Comparison of ENCODE assay signal across 8 cellular contexts in genomic region chr12:7019043-7019569, GRCh38. TPM values are rescaled to one million over a fixed set of nuclear protein-coding genes. Genes with fewer than 3 reads are reported as not detected.
A peak's percentile ranks its signal among the peaks of the same experiment; 100 is the strongest.
DNase-seq lines count a peak whose midpoint lies in the region; ATAC-seq, FAIRE-seq and TF ChIP-seq lines count a peak whose summit lies in the region.

No MANE protein-coding gene starts in this region.

- H3K9ac ChIP-seq in keratinocyte (ENCODE audit: control insufficient read depth, extremely low read depth, insufficient read depth, low read length): peak overlapping the region; percentile 83

- no peak for ATAC-seq in activated CD8-positive, alpha-beta T cell treated with anti-CD3 and anti-CD28 coated beads, Interleukin-2, amount 10 ng/mL, durations not matched to agents 7 days and 5 days
- ATAC-seq in GM21526 (IDR thresholded peaks at IDR 0.05; ENCODE audit: low FRiP score, unreplicated experiment): no peak

- peak overlapping the region; percentile 94 for H3K4me3 Mint-ChIP-seq in activated naive CD4-positive, alpha-beta T cell treated with anti-CD3 and anti-CD28 coated beads for 36 hours
- peak overlapping the region; percentile 95 for H3K4me3 Mint-ChIP-seq in activated CD8-positive, alpha-beta T cell treated with anti-CD3 and anti-CD28 coated beads, Interleukin-2, amount 10 ng/mL, durations not matched to agents 7 days and 5 days

- POLR2A ChIA-PET in activated CD8-positive, alpha-beta T cell treated with anti-CD3 and anti-CD28 coated beads, Interleukin-2, amount 10 ng/mL, durations not matched to agents 7 days and 5 days (lab: Charles Lee): interaction anchor here (0.9 to 1.8 kb wide), 8 partner anchors 11 to 89 kb away, joined by 3 to 21 read pairs (median 4); partner anchors contain the start of genes C12orf57 and RNU7-1

- peaks cover 23% of the 10 kb centered on the region for H3K79me2 ChIP-seq in keratinocyte (ENCODE audit: control insufficient read depth, insufficient read depth, low read length)

- H3K9me1 ChIP-seq in keratinocyte (ENCODE audit: control insufficient read depth, extremely low read depth, insufficient read depth, low read length): no peaks in the 10 kb centered on the region

- peak overlapping the region; percentile 80 for H3K27ac Mint-ChIP-seq in activated naive CD4-positive, alpha-beta T cell treated with anti-CD3 and anti-CD28 coated beads for 36 hours
- peak overlapping the region; percentile 86 for H3K27ac Mint-ChIP-seq in activated CD8-positive, alpha-beta T cell treated with anti-CD3 and anti-CD28 coated beads, Interleukin-2, amount 10 ng/mL, durations not matched to agents 7 days and 5 days

- H2AFZ ChIP-seq in keratinocyte (ENCODE audit: control insufficient read depth, low read length): peak overlapping the region; percentile 11

- H3K4me1 Mint-ChIP-seq in activated naive CD4-positive, alpha-beta T cell treated with anti-CD3 and anti-CD28 coated beads for 36 hours (ENCODE audit: low read depth): peaks cover 29% of the 10 kb centered on the region
- peaks cover 28% of the 10 kb centered on the region for H3K4me1 Mint-ChIP-seq in activated CD8-positive, alpha-beta T cell treated with anti-CD3 and anti-CD28 coated beads, Interleukin-2, amount 10 ng/mL, durations not matched to agents 7 days and 5 days (ENCODE audit: low read depth)

- FAIRE-seq in keratinocyte (lab: Jason Lieb, UNC): no peak

- H3K36me3 ChIP-seq in keratinocyte (ENCODE audit: control insufficient read depth in 2 of 2, extremely low read depth in 1 of 2, insufficient read depth in 2 of 2, low read length in 2 of 2) (no peaks in the 10 kb centered on the region), tibial artery (peaks cover 0 to 4% (median 0%) of the 10 kb centered on the region in 3 donors)

- H3K27me3 ChIP-seq in keratinocyte (ENCODE audit: control insufficient read depth, extremely low read depth, insufficient read depth, low read length) (no peaks in the 10 kb centered on the region), tibial artery (no peaks in the 10 kb centered on the region)

- dilution Hi-C loops in keratinocyte (cut with MboI; ENCODE audit: extremely low pct_ligation_motif_present, low sequenced_read_pairs): no loop called here

- no peaks in the 10 kb centered on the region for H3K27me3 Mint-ChIP-seq in activated naive CD4-positive, alpha-beta T cell treated with anti-CD3 and anti-CD28 coated beads for 36 hours (ENCODE audit: low read depth)
- no peaks in the 10 kb centered on the region for H3K27me3 Mint-ChIP-seq in activated CD8-positive, alpha-beta T cell treated with anti-CD3 and anti-CD28 coated beads, Interleukin-2, amount 10 ng/mL, durations not matched to agents 7 days and 5 days (ENCODE audit: low read depth)

- H3K9me3 ChIP-seq in keratinocyte (ENCODE audit: control insufficient read depth, low read depth, low read length) (no peaks in the 10 kb centered on the region), tibial artery (no peaks in the 10 kb centered on the region)

- H3K9me3 Mint-ChIP-seq in activated naive CD4-positive, alpha-beta T cell treated with anti-CD3 and anti-CD28 coated beads for 36 hours: no peaks in the 10 kb centered on the region
- H3K9me3 Mint-ChIP-seq in activated CD8-positive, alpha-beta T cell treated with anti-CD3 and anti-CD28 coated beads, Interleukin-2, amount 10 ng/mL, durations not matched to agents 7 days and 5 days (ENCODE audit: insufficient read depth): no peaks in the 10 kb centered on the region

- H4K20me1 ChIP-seq in keratinocyte (ENCODE audit: control insufficient read depth, extremely low read depth, insufficient read depth, low read length): no peaks in the 10 kb centered on the region

- H3K27ac ChIP-seq in keratinocyte (ENCODE audit: control insufficient read depth, insufficient read depth, low read length) (peak overlapping the region; percentile 71), tibial artery (peak overlapping the region; percentile 84 to 97)

- peaks cover 27% of the 10 kb centered on the region for H3K4me1 ChIP-seq in keratinocyte (ENCODE audit: control insufficient read depth, extremely low read depth, insufficient read depth, low read length)
- H3K4me1 ChIP-seq in tibial artery: peaks cover 0 to 31% (median 17%) of the 10 kb centered on the region in 4 donors

- peak overlapping the region; percentile 68 to 98 (median 94) for H3K4me3 ChIP-seq in keratinocyte (ENCODE audit: control insufficient read depth in 2 of 3, extremely low read depth in 1 of 3, insufficient read depth in 2 of 3, low read depth in 1 of 3, low read length in 3 of 3)
- peak overlapping the region; percentile 66 to 86 for H3K4me3 ChIP-seq in tibial artery

- intact Hi-C loops in activated naive CD4-positive, alpha-beta T cell treated with anti-CD3 and anti-CD28 coated beads for 36 hours (cut with micrococcal nuclease): loop anchor here (2.0 to 10.0 kb wide), 2 partner anchors 626 to 1008 kb away; no protein-coding TSS in a partner anchor
- intact Hi-C loops in tibial artery (cut with DNase I; ENCODE audit: low total_unique reads): loop anchor here (5.0 kb wide), 2 partner anchors 47 to 88 kb away; partner anchors contain the start of genes C1RL, EMG1 and PHB2

- H3K36me3 Mint-ChIP-seq in activated naive CD4-positive, alpha-beta T cell treated with anti-CD3 and anti-CD28 coated beads for 36 hours (ENCODE audit: low read depth): peaks cover 2% of the 10 kb centered on the region
- peaks cover 2% of the 10 kb centered on the region for H3K36me3 Mint-ChIP-seq in activated CD8-positive, alpha-beta T cell treated with anti-CD3 and anti-CD28 coated beads, Interleukin-2, amount 10 ng/mL, durations not matched to agents 7 days and 5 days (ENCODE audit: low read depth)

- no peak for TF ChIP-seq CTCF in keratinocyte (optimal IDR thresholded peaks at IDR 0.05 in 1 of 3, IDR thresholded peaks at IDR 0.05 in 1 of 3, conservative IDR thresholded peaks at IDR 0.05 in 1 of 3; ENCODE audit: extremely low read depth in 1 of 3, insufficient read depth in 2 of 3, low read length in 3 of 3)
- no peak for TF ChIP-seq CTCF in tibial artery (IDR thresholded peaks at IDR 0.05)

- no peak for DNase-seq in activated naive CD4-positive, alpha-beta T cell treated with anti-CD3 and anti-CD28 coated beads for 36 hours
- no peak for DNase-seq in activated naive CD4-positive, alpha-beta T cell treated with anti-CD3 and anti-CD28 coated beads, Interleukin-2, amount 50 U/mL, for 16 hours
- DNase-seq in activated CD8-positive, alpha-beta T cell treated with anti-CD3 and anti-CD28 coated beads, Interleukin-2, amount 10 ng/mL, durations not matched to agents 7 days and 5 days: no peak
- DNase-seq in keratinocyte (ENCODE audit: low read depth, low spot score) (no peak), tibial artery (no peak), amniotic stem cell (lab: John Stamatoyannopoulos, UW) (no peak), NAMALWA (ENCODE audit: low spot score) (no peak)

- CTCF ChIA-PET in activated naive CD4-positive, alpha-beta T cell treated with anti-CD3 and anti-CD28 coated beads for 36 hours (lab: Charles Lee): interaction anchor here (0.6 to 2.0 kb wide), 5 partner anchors 13 to 137 kb away, joined by 3 to 10 read pairs (median 4); no protein-coding TSS in a partner anchor
- CTCF ChIA-PET in activated CD8-positive, alpha-beta T cell treated with anti-CD3 and anti-CD28 coated beads, Interleukin-2, amount 10 ng/mL, durations not matched to agents 7 days and 5 days (lab: Charles Lee): interaction anchor here (0.8 to 2.8 kb wide), 24 partner anchors 9 to 266 kb away, joined by 3 to 20 read pairs (median 4); partner anchors contain the start of genes C12orf57, C1RL, MLF2 and PTPN6

- peak overlapping the region; percentile 66 for H3K4me2 ChIP-seq in keratinocyte (ENCODE audit: control insufficient read depth, extremely low read depth, insufficient read depth, low read depth, low read length)

RNA-seq across cellular contexts. Expression of gene LPCAT3, which starts 0.8 kb away (rescaled TPM):
- total RNA-seq in activated naive CD4-positive, alpha-beta T cell treated with anti-CD3 and anti-CD28 coated beads for 36 hours: 10 to 100 TPM; 22.7 to 27.2 TPM
- 10 to 100 TPM; 37.3 to 40.3 TPM for total RNA-seq in activated CD8-positive, alpha-beta T cell treated with anti-CD3 and anti-CD28 coated beads, Interleukin-2, amount 10 ng/mL, durations not matched to agents 7 days and 5 days
- polyA plus RNA-seq in keratinocyte: 51.0 to 69.1 TPM (median 52.0 TPM) in 3 replicates
- 9.8 TPM for polyA plus RNA-seq in keratinocyte (2011; ENCODE audit: low read depth)
- polyA plus RNA-seq in keratinocyte (2011; cell fraction: cytosol; rRNA removed): 25.7 and 31.1 TPM in 2 replicates
- polyA plus RNA-seq in keratinocyte (2011; cell fraction: nucleus; rRNA removed): 72.8 and 75.6 TPM in 2 replicates
- 23.5 and 30.6 TPM in 2 replicates for polyA plus RNA-seq in keratinocyte (2012; ENCODE audit: low replicate concordance)
- 34.8 to 57.9 TPM (median 57.1 TPM) in 3 replicates for polyA minus RNA-seq in keratinocyte
- 28.6 TPM for polyA minus RNA-seq in keratinocyte (2011; cell fraction: cytosol; rRNA and poly(A)+ RNA removed)
- 37.1 and 47.5 TPM in 2 replicates for polyA minus RNA-seq in keratinocyte (2011; cell fraction: nucleus; rRNA and poly(A)+ RNA removed)

RNA-seq across cellular contexts. Expression of gene C1S, which starts 41.4 kb away (rescaled TPM):
- 1 to 10 TPM; 2.2 to 3.1 TPM for total RNA-seq in activated naive CD4-positive, alpha-beta T cell treated with anti-CD3 and anti-CD28 coated beads for 36 hours
- total RNA-seq in activated CD8-positive, alpha-beta T cell treated with anti-CD3 and anti-CD28 coated beads, Interleukin-2, amount 10 ng/mL, durations not matched to agents 7 days and 5 days: under 1 TPM; 0.50 to 0.90 TPM
- 1.9 to 6.0 TPM (median 2.6 TPM) in 3 replicates for polyA plus RNA-seq in keratinocyte
- 1.1 TPM for polyA plus RNA-seq in keratinocyte (2011; ENCODE audit: low read depth)
- polyA plus RNA-seq in keratinocyte (2011; cell fraction: cytosol; rRNA removed): 0.62 and 0.90 TPM in 2 replicates
- 6.7 and 6.9 TPM in 2 replicates for polyA plus RNA-seq in keratinocyte (2011; cell fraction: nucleus; rRNA removed)
- polyA plus RNA-seq in keratinocyte (2012; ENCODE audit: low replicate concordance): 1.3 and 2.4 TPM in 2 replicates
- 1.1 to 4.4 TPM (median 3.7 TPM) in 3 replicates for polyA minus RNA-seq in keratinocyte
- 3.3 TPM for polyA minus RNA-seq in keratinocyte (2011; cell fraction: cytosol; rRNA and poly(A)+ RNA removed)
- 4.6 and 6.1 TPM in 2 replicates for polyA minus RNA-seq in keratinocyte (2011; cell fraction: nucleus; rRNA and poly(A)+ RNA removed)

RNA-seq across cellular contexts. Expression of gene EMG1, which starts 48.4 kb away (rescaled TPM):
- 10 to 100 TPM; 89.1 to 91.9 TPM for total RNA-seq in activated naive CD4-positive, alpha-beta T cell treated with anti-CD3 and anti-CD28 coated beads for 36 hours
- 10 to 100 TPM; 54.9 to 58.7 TPM for total RNA-seq in activated CD8-positive, alpha-beta T cell treated with anti-CD3 and anti-CD28 coated beads, Interleukin-2, amount 10 ng/mL, durations not matched to agents 7 days and 5 days
- polyA plus RNA-seq in keratinocyte: 61.6 to 104 TPM (median 76.9 TPM) in 3 replicates
- polyA plus RNA-seq in keratinocyte (2011; ENCODE audit: low read depth): 56.1 TPM
- polyA plus RNA-seq in keratinocyte (2011; cell fraction: cytosol; rRNA removed): 73.4 and 74.3 TPM in 2 replicates
- 48.1 and 49.0 TPM in 2 replicates for polyA plus RNA-seq in keratinocyte (2011; cell fraction: nucleus; rRNA removed)
- polyA plus RNA-seq in keratinocyte (2012; ENCODE audit: low replicate concordance): 79.0 and 91.0 TPM in 2 replicates
- polyA minus RNA-seq in keratinocyte: 24.4 to 38.8 TPM (median 30.2 TPM) in 3 replicates
- polyA minus RNA-seq in keratinocyte (2011; cell fraction: cytosol; rRNA and poly(A)+ RNA removed): 21.5 TPM
- polyA minus RNA-seq in keratinocyte (2011; cell fraction: nucleus; rRNA and poly(A)+ RNA removed): 7.2 and 15.8 TPM in 2 replicates

RNA-seq across cellular contexts. Expression of gene PHB2, which starts 48.6 kb away (rescaled TPM):
- total RNA-seq in activated naive CD4-positive, alpha-beta T cell treated with anti-CD3 and anti-CD28 coated beads for 36 hours: 100 to 1,000 TPM; 389 to 392 TPM
- 100 to 1,000 TPM; 226 to 236 TPM for total RNA-seq in activated CD8-positive, alpha-beta T cell treated with anti-CD3 and anti-CD28 coated beads, Interleukin-2, amount 10 ng/mL, durations not matched to agents 7 days and 5 days
- polyA plus RNA-seq in keratinocyte: 225 to 270 TPM (median 244 TPM) in 3 replicates
- 45.5 TPM for polyA plus RNA-seq in keratinocyte (2011; ENCODE audit: low read depth)
- 214 and 236 TPM in 2 replicates for polyA plus RNA-seq in keratinocyte (2011; cell fraction: cytosol; rRNA removed)
- polyA plus RNA-seq in keratinocyte (2011; cell fraction: nucleus; rRNA removed): 161 and 173 TPM in 2 replicates
- polyA plus RNA-seq in keratinocyte (2012; ENCODE audit: low replicate concordance): 97.6 and 161 TPM in 2 replicates
- polyA minus RNA-seq in keratinocyte: 102 to 141 TPM (median 127 TPM) in 3 replicates
- 116 TPM for polyA minus RNA-seq in keratinocyte (2011; cell fraction: cytosol; rRNA and poly(A)+ RNA removed)
- 52.7 and 53.3 TPM in 2 replicates for polyA minus RNA-seq in keratinocyte (2011; cell fraction: nucleus; rRNA and poly(A)+ RNA removed)
